ENCODE assay signal across 8 cellular contexts in genomic region chr19:47608074-47608907, GRCh38. TPM values are rescaled to one million over a fixed set of nuclear protein-coding genes. Genes with fewer than 3 reads are reported as not detected.
DNase-seq lines count a peak whose midpoint lies in the region; ATAC-seq and TF ChIP-seq lines count a peak whose summit lies in the region.

No MANE protein-coding gene starts in this region.

- H3K36me3 ChIP-seq in RWPE2 (ENCODE audit: low read depth) = peaks cover 4% of the 10 kb centered on the region; the same call in 1 of the 2 replicates
- peaks cover 2 to 11% of the 10 kb centered on the region in 2 donors for H3K36me3 ChIP-seq in neuronal stem cell (replicated peaks in 1 of 2; ENCODE audit: control insufficient read depth in 2 of 2, insufficient read depth in 2 of 2, low read length in 2 of 2)
- H3K36me3 ChIP-seq in subcutaneous abdominal adipose tissue (ENCODE audit: control insufficient read depth in 5 of 5, insufficient read depth in 5 of 5, low read length in 5 of 5) = no peaks in the 10 kb centered on the region

- TF ChIP-seq CTCF in RWPE2 (IDR thresholded peaks at IDR 0.05; ENCODE audit: poor library complexity, severe bottlenecking) (peak; percentile 7), foreskin keratinocyte (conservative IDR thresholded peaks at IDR 0.05) (peak; percentile 39)

- H3K23ac ChIP-seq in neuronal stem cell (ENCODE audit: low read depth, low read length, poor library complexity) = peak overlapping the region; percentile 99

- H3K27ac ChIP-seq in RWPE2 (ENCODE audit: poor library complexity, severe bottlenecking) = peak overlapping the region; percentile 70
- H3K27ac ChIP-seq in foreskin keratinocyte = peak overlapping the region; percentile 91
- H3K27ac ChIP-seq in neuronal stem cell (replicated peaks; ENCODE audit: low read length) = peak overlapping the region; percentile 93
- peak overlapping the region; percentile 91 for H3K27ac ChIP-seq in subcutaneous abdominal adipose tissue (ENCODE audit: low read depth, low read length)

- H2BK5ac ChIP-seq in neuronal stem cell (ENCODE audit: low read length) = peak overlapping the region; percentile 82

- H3K14ac ChIP-seq in neuronal stem cell (ENCODE audit: low read length) = no peak overlapping the region

- H3K9ac ChIP-seq in neuronal stem cell (ENCODE audit: low read depth, low read length, poor library complexity) (peak overlapping the region; percentile 99), subcutaneous abdominal adipose tissue (ENCODE audit: low read length in 5 of 5) (peak overlapping the region in 4 of 5 donors; percentile 91 to 99 (median 95))

- peak; percentile 92 for ATAC-seq in RWPE2 (ENCODE audit: low read depth)
- ATAC-seq in foreskin keratinocyte = peak; percentile 77

- H3K4me3 ChIP-seq in RWPE2 (ENCODE audit: severe bottlenecking) (peak overlapping the region; percentile 94), neuronal stem cell (ENCODE audit: low read length in 2 of 2) (peak overlapping the region; percentile 93 to 100), subcutaneous abdominal adipose tissue (ENCODE audit: low read depth in 1 of 5, low read length in 5 of 5) (peak overlapping the region in 4 of 5 donors; percentile 77 to 98 (median 88))

- H3K4me1 ChIP-seq in RWPE2 (ENCODE audit: insufficient read depth, poor library complexity, severe bottlenecking) (peaks cover 3% of the 10 kb centered on the region), foreskin keratinocyte (no peaks in the 10 kb centered on the region), neuronal stem cell (ENCODE audit: control insufficient read depth in 2 of 2, insufficient read depth in 1 of 2, low read depth in 1 of 2, low read length in 2 of 2) (peaks cover 8 to 18% of the 10 kb centered on the region in 2 donors), subcutaneous abdominal adipose tissue (ENCODE audit: control insufficient read depth in 5 of 5, insufficient read depth in 5 of 5, low read length in 5 of 5) (peaks cover 2 to 43% (median 35%) of the 10 kb centered on the region in 5 donors)

- WGBS in neuronal stem cell (ENCODE audit: extremely low coverage in 2 of 2, insufficient read length in 2 of 2, insufficient replicate concordance in 1 of 2), 2 donors = no CpG with 5 or more reads among the region's 93 CpGs

- no peak overlapping the region for H2BK15ac ChIP-seq in neuronal stem cell (ENCODE audit: low read length)

- peaks cover 10% of the 10 kb centered on the region for H3K79me1 ChIP-seq in neuronal stem cell (ENCODE audit: low read depth, low read length)

- peak overlapping the region; percentile 98 for H2AFZ ChIP-seq in neuronal stem cell (ENCODE audit: low read length)

- H4K8ac ChIP-seq in neuronal stem cell (ENCODE audit: low read depth, low read length) = peak overlapping the region; percentile 72

- peak overlapping the region; percentile 68 for H3K4me2 ChIP-seq in neuronal stem cell (ENCODE audit: insufficient read depth, low read length, poor library complexity, severe bottlenecking)

- peak overlapping the region; percentile 84 for H2AK5ac ChIP-seq in neuronal stem cell (ENCODE audit: low read depth, low read length)

- H3K4ac ChIP-seq in neuronal stem cell (ENCODE audit: low read length) = peak overlapping the region; percentile 66

- H2BK120ac ChIP-seq in neuronal stem cell (ENCODE audit: low read depth, low read length) = no peak overlapping the region

- H3K9me3 ChIP-seq in RWPE2 (ENCODE audit: severe bottlenecking) = no peaks in the 10 kb centered on the region
- H3K9me3 ChIP-seq in neuronal stem cell (replicated peaks in 1 of 2; ENCODE audit: control insufficient read depth in 2 of 2, insufficient read depth in 1 of 2, low read depth in 1 of 2, low read length in 2 of 2) = no peaks in the 10 kb centered on the region
- no peaks in the 10 kb centered on the region for H3K9me3 ChIP-seq in subcutaneous abdominal adipose tissue (ENCODE audit: control insufficient read depth in 5 of 5, low read length in 5 of 5)

- H3K18ac ChIP-seq in neuronal stem cell (ENCODE audit: low read length) = peak overlapping the region; percentile 98

- DNase-seq in ELR (ENCODE audit: low read depth) (peak; percentile 92), H4 (ENCODE audit: low spot score) (peak; percentile 80), M059J (ENCODE audit: low read depth) (peak; percentile 92), RWPE2 (ENCODE audit: low spot score) (peak; percentile 84), foreskin keratinocyte (peak; percentile 74 to 79), neuronal stem cell (ENCODE audit: low spot score) (peak; percentile 95)
- peak; percentile 94 for DNase-seq in activated gamma-delta T cell treated with anti-CD3 and anti-CD28 coated beads, Interleukin-2, amount 50 U/mL, for 16 hours (ENCODE audit: low read depth)

- H3K27me3 ChIP-seq in RWPE2 (ENCODE audit: insufficient read depth, poor library complexity, severe bottlenecking) (no peaks in the 10 kb centered on the region), foreskin keratinocyte (no peaks in the 10 kb centered on the region), neuronal stem cell (ENCODE audit: control insufficient read depth in 3 of 3, insufficient read depth in 3 of 3, low read depth in 1 of 3, low read length in 3 of 3) (no peaks in the 10 kb centered on the region), subcutaneous abdominal adipose tissue (ENCODE audit: control insufficient read depth in 5 of 5, insufficient read depth in 4 of 5, low read length in 5 of 5) (no peaks in the 10 kb centered on the region)

- no peak overlapping the region for H4K91ac ChIP-seq in neuronal stem cell (ENCODE audit: low read depth, low read length, poor library complexity)

- H2BK12ac ChIP-seq in neuronal stem cell (ENCODE audit: low read length) = peak overlapping the region; percentile 22

RNA-seq across cellular contexts. Expression of gene BICRA, which starts 0.6 kb away (rescaled TPM):
- total RNA-seq in H4 (2014; rRNA removed; shearing (Covaris generic)) = 2.6 and 10.6 TPM in 2 replicates
- total RNA-seq in M059J (2014; rRNA removed; shearing (Covaris generic)) = 2.7 and 5.3 TPM in 2 replicates
- total RNA-seq in foreskin keratinocyte = 3.3 and 3.7 TPM in 2 replicates
- polyA plus RNA-seq in foreskin keratinocyte = 1.7 and 2.5 TPM in 2 replicates
- 11.8 TPM for polyA plus RNA-seq in neuronal stem cell (2013, experiment 1 of 2)
- 11.4 TPM for polyA plus RNA-seq in neuronal stem cell (2013, experiment 2 of 2)

RNA-seq across cellular contexts. Expression of gene ZNF541, which starts 35.3 kb away (rescaled TPM):
- not detected in 2 replicates for total RNA-seq in H4 (2014; rRNA removed; shearing (Covaris generic))
- 0.27 TPM in 1 of 2 replicates, not detected in the other for total RNA-seq in M059J (2014; rRNA removed; shearing (Covaris generic))
- not detected in 2 replicates for total RNA-seq in foreskin keratinocyte
- not detected in 2 replicates for polyA plus RNA-seq in foreskin keratinocyte
- not detected for polyA plus RNA-seq in neuronal stem cell (2013, experiment 1 of 2)
- not detected for polyA plus RNA-seq in neuronal stem cell (2013, experiment 2 of 2)

Comparison
In these comparisons a context has a peak if more than half of its experiments do, and no peak if none do; other contexts are left out.
1. Peak in every context shown above with its lines: DNase-seq, ATAC-seq, H3K4me3 ChIP-seq and H3K27ac ChIP-seq.